1 cellular context compared by ENCODE assay signal in genomic region chr9:35078066-35078465, GRCh38.
TF ChIP-seq lines count a peak whose summit lies in the region.

No MANE protein-coding gene starts in this region.

TF ChIP-seq in A549, 52 proteins besides CTCF, POLR2A, EP300 and RAD21 (continued from another document):
- TF ChIP-seq ZFP36 (IDR thresholded peaks at IDR 0.05; ENCODE audit: borderline replicate concordance, partially characterized antibody) (no peak), HMGXB4 (CRISPR knock-in tag; IDR thresholded peaks at IDR 0.05; ENCODE audit: borderline replicate concordance) (no peak), SREBF2 (IDR thresholded peaks at IDR 0.05) (no peak), HOXB5 (CRISPR knock-in tag; IDR thresholded peaks at IDR 0.05) (no peak), E2F6 (IDR thresholded peaks at IDR 0.05; ENCODE audit: borderline replicate concordance, low read depth) (no peak), GATA3 (IDR thresholded peaks at IDR 0.05; ENCODE audit: borderline replicate concordance) (no peak), PBX3 (IDR thresholded peaks at IDR 0.05) (no peak), HEYL (CRISPR knock-in tag; IDR thresholded peaks at IDR 0.05) (no peak), FOSB (CRISPR knock-in tag; IDR thresholded peaks at IDR 0.05) (no peak)
